In the genomic region with DNA sequence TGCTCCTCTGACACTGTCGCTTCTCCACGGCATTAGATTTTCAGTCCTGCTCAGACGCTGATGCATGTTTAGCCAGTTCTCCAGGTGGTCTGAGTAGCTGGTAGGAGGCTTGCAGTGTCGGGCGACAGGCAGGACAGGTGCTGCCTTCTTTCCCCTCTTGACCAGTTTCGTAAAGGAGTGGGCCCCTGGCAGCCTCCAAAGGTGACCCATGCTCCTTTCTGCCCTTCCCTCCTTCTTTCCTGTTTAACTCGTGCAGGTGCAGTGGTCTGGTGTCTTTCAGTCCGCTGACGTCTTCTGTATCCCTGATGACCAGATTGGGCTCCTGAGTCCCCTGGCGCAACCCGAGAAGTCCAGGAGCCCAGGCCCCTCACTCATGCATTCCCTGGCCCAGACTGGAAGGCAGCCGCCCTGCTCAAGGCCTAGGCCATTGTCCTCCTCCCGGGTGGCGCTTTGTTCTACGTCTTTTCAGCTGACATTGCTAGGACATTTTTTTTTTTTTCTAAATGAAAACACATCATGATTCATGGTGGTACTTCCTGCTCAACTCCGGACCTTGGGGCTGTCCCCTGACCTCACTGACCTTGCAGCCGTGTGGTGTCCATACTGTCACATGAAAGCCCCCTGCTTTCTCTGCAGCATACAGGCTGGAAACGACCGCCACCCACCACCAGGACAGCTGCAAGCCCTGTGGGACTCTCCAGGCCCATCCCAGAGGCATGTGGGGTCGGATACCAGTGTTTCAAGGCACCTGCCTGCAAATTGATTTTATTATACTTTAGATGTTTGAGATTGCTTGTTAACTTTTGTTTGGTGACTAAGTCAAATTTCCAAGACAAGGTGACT, we compare ENCODE assay signal across 2 cellular contexts.
TF ChIP-seq lines count a peak whose summit lies in the region.

No MANE protein-coding gene starts in this region.

TF ChIP-seq in GM23338, 12 proteins besides CTCF, POLR2A, EP300 and RAD21:
- TF ChIP-seq, protein P1, sequence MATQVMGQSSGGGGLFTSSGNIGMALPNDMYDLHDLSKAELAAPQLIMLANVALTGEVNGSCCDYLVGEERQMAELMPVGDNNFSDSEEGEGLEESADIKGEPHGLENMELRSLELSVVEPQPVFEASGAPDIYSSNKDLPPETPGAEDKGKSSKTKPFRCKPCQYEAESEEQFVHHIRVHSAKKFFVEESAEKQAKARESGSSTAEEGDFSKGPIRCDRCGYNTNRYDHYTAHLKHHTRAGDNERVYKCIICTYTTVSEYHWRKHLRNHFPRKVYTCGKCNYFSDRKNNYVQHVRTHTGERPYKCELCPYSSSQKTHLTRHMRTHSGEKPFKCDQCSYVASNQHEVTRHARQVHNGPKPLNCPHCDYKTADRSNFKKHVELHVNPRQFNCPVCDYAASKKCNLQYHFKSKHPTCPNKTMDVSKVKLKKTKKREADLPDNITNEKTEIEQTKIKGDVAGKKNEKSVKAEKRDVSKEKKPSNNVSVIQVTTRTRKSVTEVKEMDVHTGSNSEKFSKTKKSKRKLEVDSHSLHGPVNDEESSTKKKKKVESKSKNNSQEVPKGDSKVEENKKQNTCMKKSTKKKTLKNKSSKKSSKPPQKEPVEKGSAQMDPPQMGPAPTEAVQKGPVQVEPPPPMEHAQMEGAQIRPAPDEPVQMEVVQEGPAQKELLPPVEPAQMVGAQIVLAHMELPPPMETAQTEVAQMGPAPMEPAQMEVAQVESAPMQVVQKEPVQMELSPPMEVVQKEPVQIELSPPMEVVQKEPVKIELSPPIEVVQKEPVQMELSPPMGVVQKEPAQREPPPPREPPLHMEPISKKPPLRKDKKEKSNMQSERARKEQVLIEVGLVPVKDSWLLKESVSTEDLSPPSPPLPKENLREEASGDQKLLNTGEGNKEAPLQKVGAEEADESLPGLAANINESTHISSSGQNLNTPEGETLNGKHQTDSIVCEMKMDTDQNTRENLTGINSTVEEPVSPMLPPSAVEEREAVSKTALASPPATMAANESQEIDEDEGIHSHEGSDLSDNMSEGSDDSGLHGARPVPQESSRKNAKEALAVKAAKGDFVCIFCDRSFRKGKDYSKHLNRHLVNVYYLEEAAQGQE (IDR thresholded peaks at IDR 0.05; ENCODE audit: unreplicated experiment), result no peak
- TF ChIP-seq POLR2AphosphoS5 (IDR thresholded peaks at IDR 0.05; ENCODE audit: low read depth) (no peak), STAT1 (IDR thresholded peaks at IDR 0.05; ENCODE audit: unreplicated experiment) (no peak)

TF ChIP-seq in liver, 16 proteins besides CTCF, POLR2A, EP300 and RAD21:
- TF ChIP-seq NR2F2 (IDR thresholded peaks at IDR 0.05), result no peak
- TF ChIP-seq FOXA1 (IDR thresholded peaks at IDR 0.05), result no peak
- TF ChIP-seq TAF1 (conservative IDR thresholded peaks at IDR 0.05), result no peak
- no peak for TF ChIP-seq ZBTB33 (IDR thresholded peaks at IDR 0.05)
- TF ChIP-seq HNF4A (conservative IDR thresholded peaks at IDR 0.05), result no peak
- TF ChIP-seq FOXA2 (IDR thresholded peaks at IDR 0.05), result no peak
- no peak for TF ChIP-seq EGR1 (IDR thresholded peaks at IDR 0.05; ENCODE audit: low read depth in 2 of 2)
- no peak for TF ChIP-seq ATF3 (IDR thresholded peaks at IDR 0.05)
- no peak for TF ChIP-seq YY1 (IDR thresholded peaks at IDR 0.05)
TF ChIP-seq in liver: peak in this region for 0.
